18 cellular contexts compared by ENCODE assay signal in genomic region chr1:51667556-51667955, GRCh38.
"Had no signal": no experiment of that assay in that cellular context is flagged by ENCODE, and none has a peak within 500 bp of the region (broad histone marks: within the 10 kb centered on the region; RNA-seq: fewer than 3 reads in every experiment).

No MANE protein-coding gene starts in this region.

- H3K27me3 ChIP-seq: esophagus muscularis mucosa, ovary, right lobe of liver, upper lobe of left lung, uterus had no signal

- H3K4me3 ChIP-seq: esophagus muscularis mucosa, lung, mucosa of descending colon, ovary, right lobe of liver, upper lobe of left lung, uterus had no signal

- H3K36me3 ChIP-seq: esophagus muscularis mucosa, ovary, right lobe of liver, upper lobe of left lung, uterus had no signal

- ATAC-seq: naive thymus-derived CD8-positive, alpha-beta T cell; right lobe of liver had no signal

- FAIRE-seq: endometrium, keratinocyte had no signal

- H3K9me3 ChIP-seq: esophagus muscularis mucosa, mucosa of descending colon, ovary, right lobe of liver, upper lobe of left lung, uterus had no signal

- DNase-seq: effector memory CD4-positive, alpha-beta T cell; immature natural killer cell; left cardiac atrium; left ventricle myocardium superior; mesenchymal stem cell; mucosa of descending colon; naive thymus-derived CD8-positive, alpha-beta T cell; ovary; right lobe of liver; stimulated activated CD4-positive, alpha-beta T cell treated with anti-CD3 and anti-CD28 coated beads, Interleukin-12 subunit alpha, Interleukin-12 subunit beta, amount 100 ng/mL, for 4 hours; stimulated activated naive CD4-positive, alpha-beta T cell; upper lobe of left lung; uterus had no signal

- H3K27ac ChIP-seq: epithelial cell of prostate, esophagus muscularis mucosa, ovary, right lobe of liver had no signal
